In genomic region chr11:107017433-107018227, GRCh38 we compare ENCODE assay signal across 9 cellular contexts. TPM values are rescaled to one million over a fixed set of nuclear protein-coding genes. Genes with fewer than 3 reads are reported as not detected.
DNase-seq lines count a peak whose midpoint lies in the region; ATAC-seq, FAIRE-seq and TF ChIP-seq lines count a peak whose summit lies in the region.
"Had no signal": no experiment of that assay in that cellular context is flagged by ENCODE, and none has a peak within 500 bp of the region (broad histone marks: within the 10 kb centered on the region; RNA-seq: fewer than 3 reads in every experiment).

No MANE protein-coding gene starts in this region.

- peak overlapping the region; percentile 80 for H3K4me2 ChIP-seq in PC-3 (ENCODE audit: low read length)

- CTCF ChIA-PET in PC-3 (lab: Charles Lee) = interaction anchor here (0.5 to 0.6 kb wide), 2 partner anchors 64 to 508 kb away, joined by 4 read pairs; no protein-coding TSS in a partner anchor

- ATAC-seq in HG03175 (IDR thresholded peaks at IDR 0.05; ENCODE audit: unreplicated experiment) (peak; percentile 58), PC-3 (peak; percentile 63), HG03196 (IDR thresholded peaks at IDR 0.05; ENCODE audit: unreplicated experiment) (no peak)

- peaks cover 61% of the 10 kb centered on the region for H3K27me3 ChIP-seq in PC-3 (ENCODE audit: low read length)
- H3K27me3 ChIP-seq in stomach = peaks cover 8 to 70% (median 34%) of the 10 kb centered on the region in 3 donors

- no peaks in the 10 kb centered on the region for H3F3A ChIP-seq in PC-3 (ENCODE audit: low read length, unreplicated experiment)

- TF ChIP-seq POLR2A in stomach (IDR thresholded peaks at IDR 0.05) = no peak

- WGBS in stomach, 5 donors = 1 to 3% (median 1%) methylated on average over 20 to 87 of the region's 87 CpGs

- TF ChIP-seq CTCF in D721Med (IDR thresholded peaks at IDR 0.05; ENCODE audit: insufficient read depth, missing control alignments) (peak; percentile 74), PC-3 (conservative IDR thresholded peaks at IDR 0.05; ENCODE audit: low read depth, low read length) (peak; percentile 65), chondrocyte (IDR thresholded peaks at IDR 0.05) (peak; percentile 89), stomach (IDR thresholded peaks at IDR 0.05) (peak in 2 of 7 experiments; percentile 8 to 25)

- no peaks in the 10 kb centered on the region for H3K9me2 ChIP-seq in PC-3 (replicated peaks; ENCODE audit: low read length)

- no TSS peak for BruUV-seq in PC-3 (replicated peaks; lab: Mats Ljungman, UMichigan)

- peak overlapping the region; percentile 75 for H3K4me3 Mint-ChIP-seq in chondrocyte (ENCODE audit: unreplicated experiment)

- FAIRE-seq in D721Med (lab: Jason Lieb, UNC) = no peak
- FAIRE-seq in GM19239 (lab: Jason Lieb, UNC) = no peak

- H3K27me3 Mint-ChIP-seq in chondrocyte (ENCODE audit: low read depth) = peaks cover 19% of the 10 kb centered on the region

- intact Hi-C loops in PC-3 (cut with micrococcal nuclease) (loop anchor here (5.0 to 10.0 kb wide), 3 partner anchors 137 to 423 kb away; no protein-coding TSS in a partner anchor), stomach (cut with DNase I; ENCODE audit: low total_unique reads) (no loop called here)

- H3K9me3 ChIP-seq in PC-3 (ENCODE audit: low read length) = no peaks in the 10 kb centered on the region
- no peaks in the 10 kb centered on the region for H3K9me3 ChIP-seq in stomach

- H4K20me1 ChIP-seq in PC-3 (ENCODE audit: low read length) = no peaks in the 10 kb centered on the region

- no peaks in the 10 kb centered on the region for H3K79me2 ChIP-seq in PC-3 (ENCODE audit: low read length)

- H3K4me1 ChIP-seq in PC-3 (ENCODE audit: insufficient read depth, low read length) = peaks cover 17% of the 10 kb centered on the region; the same call in 1 of the 2 replicates
- peaks cover 15 to 22% (median 20%) of the 10 kb centered on the region in 4 donors for H3K4me1 ChIP-seq in stomach

- H3K4me1 Mint-ChIP-seq in chondrocyte (ENCODE audit: low read depth) = peaks cover 34% of the 10 kb centered on the region

- H2AFZ ChIP-seq in PC-3 (ENCODE audit: low read length) = peak overlapping the region; percentile 41; the same call in 1 of the 2 replicates

- POLR2A ChIA-PET in PC-3 (lab: Charles Lee; ENCODE audit: unreplicated experiment) = interaction anchor here (0.6 kb wide), 1 partner anchor 168 kb away, joined by 3 read pairs; no protein-coding TSS in a partner anchor

- no peaks in the 10 kb centered on the region for H3K36me3 Mint-ChIP-seq in chondrocyte (ENCODE audit: low read depth)
- H3K36me3 Mint-ChIP-seq: activated naive CD4-positive, alpha-beta T cell treated with anti-CD3 and anti-CD28 coated beads, Interleukin-2, amount 50 U/mL, for 24 hours had no signal

- H3K36me3 ChIP-seq in PC-3 (ENCODE audit: low read depth, low read length) (no peaks in the 10 kb centered on the region), stomach (no peaks in the 10 kb centered on the region)

- H3K27ac ChIP-seq in PC-3 (ENCODE audit: low read length) (no peak overlapping the region), stomach (peak overlapping the region in 1 of 5 donors; percentile 43)

- H3K4me3 ChIP-seq in PC-3 (ENCODE audit: low read length) (peak overlapping the region; percentile 57), stomach (peak overlapping the region; percentile 41 to 58 (median 46))

- TF ChIP-seq EP300 in stomach (IDR thresholded peaks at IDR 0.05) = no peak

- no peak overlapping the region for H3K9ac ChIP-seq in PC-3 (ENCODE audit: low read length)

- DNase-seq in D721Med (ENCODE audit: insufficient read length, low spot score) = peak; percentile 40
- peak; percentile 45 for DNase-seq in GM19239 (ENCODE audit: insufficient read length, low spot score)
- peak; percentile 21 for DNase-seq in PC-3
- peak; percentile 73 for DNase-seq in chondrocyte (ENCODE audit: low spot score)
- DNase-seq in left kidney (ENCODE audit: low read depth, low spot score) = peak; percentile 88
- no peak for DNase-seq in stomach

- no peaks in the 10 kb centered on the region for H3K9me3 Mint-ChIP-seq in chondrocyte (ENCODE audit: low read depth)
- H3K9me3 Mint-ChIP-seq: activated naive CD4-positive, alpha-beta T cell treated with anti-CD3 and anti-CD28 coated beads, Interleukin-2, amount 50 U/mL, for 24 hours had no signal

- H3K27ac Mint-ChIP-seq in chondrocyte (ENCODE audit: unreplicated experiment) = peak overlapping the region; percentile 71
- H3K27ac Mint-ChIP-seq: activated naive CD4-positive, alpha-beta T cell treated with anti-CD3 and anti-CD28 coated beads, Interleukin-2, amount 50 U/mL, for 24 hours had no signal

RNA-seq across cellular contexts. Expression of gene GUCY1A2, which starts 0.6 kb away (rescaled TPM):
- total RNA-seq in PC-3 (2014; rRNA removed) = not detected in 2 replicates
- 0.80 to 17.4 TPM (median 17.4 TPM) in 3 replicates for total RNA-seq in chondrocyte
- 10 to 100 TPM in 1 of 5 donors, 1 to 10 TPM in 4; 2.6 to 15.1 (median 6.4) TPM for total RNA-seq in stomach
- polyA plus RNA-seq in stomach = under 1 TPM; 0.10 to 0.25 (median 0.15) TPM
